In the genomic region with DNA sequence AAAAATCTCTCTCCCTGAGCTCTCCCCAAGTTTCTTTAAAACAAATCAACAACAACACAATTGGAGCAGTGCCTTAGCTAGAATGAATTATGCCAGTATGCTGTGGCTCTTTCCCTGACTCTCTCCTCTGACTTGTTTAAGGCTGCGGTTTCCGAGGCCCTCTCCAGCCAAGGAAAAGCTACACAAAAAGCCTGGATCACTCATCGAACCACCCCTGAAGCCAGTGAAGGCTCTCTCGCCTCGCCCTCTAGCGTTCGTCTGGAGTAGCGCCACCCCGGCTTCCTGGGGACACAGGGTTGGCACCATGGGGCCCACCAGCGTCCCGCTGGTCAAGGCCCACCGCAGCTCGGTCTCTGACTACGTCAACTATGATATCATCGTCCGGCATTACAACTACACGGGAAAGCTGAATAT, we compare ENCODE assay signal across 1 cellular context.
TF ChIP-seq lines count a peak whose summit lies in the region.

No MANE protein-coding gene starts in this region.

TF ChIP-seq in GM23338, 12 proteins besides CTCF, POLR2A, EP300 and RAD21 (continued from another document):
- TF ChIP-seq, protein P1, sequence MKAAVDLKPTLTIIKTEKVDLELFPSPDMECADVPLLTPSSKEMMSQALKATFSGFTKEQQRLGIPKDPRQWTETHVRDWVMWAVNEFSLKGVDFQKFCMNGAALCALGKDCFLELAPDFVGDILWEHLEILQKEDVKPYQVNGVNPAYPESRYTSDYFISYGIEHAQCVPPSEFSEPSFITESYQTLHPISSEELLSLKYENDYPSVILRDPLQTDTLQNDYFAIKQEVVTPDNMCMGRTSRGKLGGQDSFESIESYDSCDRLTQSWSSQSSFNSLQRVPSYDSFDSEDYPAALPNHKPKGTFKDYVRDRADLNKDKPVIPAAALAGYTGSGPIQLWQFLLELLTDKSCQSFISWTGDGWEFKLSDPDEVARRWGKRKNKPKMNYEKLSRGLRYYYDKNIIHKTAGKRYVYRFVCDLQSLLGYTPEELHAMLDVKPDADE (IDR thresholded peaks at IDR 0.05) = no peak
- TF ChIP-seq EZH2phosphoT487 (IDR thresholded peaks at IDR 0.05; ENCODE audit: unreplicated experiment) = no peak
